In the genomic region with DNA sequence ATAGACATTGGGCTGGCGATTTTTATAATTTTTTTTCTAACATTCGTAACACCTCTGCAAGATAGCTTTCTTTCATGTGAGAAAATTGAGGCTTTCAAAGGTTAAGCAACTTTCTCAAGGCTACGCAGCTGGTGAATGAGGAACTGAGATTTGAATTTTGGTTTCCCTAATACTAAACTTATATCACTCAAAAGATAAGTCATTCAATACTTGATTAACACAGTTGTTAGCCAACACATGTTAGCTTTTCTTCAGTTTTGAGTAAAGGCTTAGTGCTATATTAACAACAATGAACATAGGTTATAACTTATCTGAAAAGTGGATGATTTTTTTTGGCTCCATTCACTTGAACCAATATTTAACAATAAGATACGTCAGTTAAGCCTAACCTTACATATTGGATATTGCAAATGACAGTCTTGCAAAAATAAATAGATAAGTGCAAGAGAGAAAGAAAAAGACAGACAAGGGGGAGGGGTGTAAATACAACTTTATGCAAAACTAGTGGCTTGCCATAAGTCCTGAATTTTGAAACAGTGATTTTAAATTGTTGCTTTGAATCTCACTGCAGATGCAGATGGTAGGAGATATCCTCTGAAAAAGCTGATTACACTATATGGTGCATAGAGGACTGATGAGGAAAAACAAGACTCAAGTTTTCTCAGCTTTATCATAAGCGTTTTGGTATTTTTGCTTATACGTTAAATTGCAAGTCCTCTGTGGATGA, we compare ENCODE assay signal across 1 cellular context.
TF ChIP-seq lines count a peak whose summit lies in the region.

No MANE protein-coding gene starts in this region.

TF ChIP-seq in GM12878, 131 proteins besides CTCF, POLR2A, EP300 and RAD21 (continued from another document and continues in another):
- TF ChIP-seq, protein P1, sequence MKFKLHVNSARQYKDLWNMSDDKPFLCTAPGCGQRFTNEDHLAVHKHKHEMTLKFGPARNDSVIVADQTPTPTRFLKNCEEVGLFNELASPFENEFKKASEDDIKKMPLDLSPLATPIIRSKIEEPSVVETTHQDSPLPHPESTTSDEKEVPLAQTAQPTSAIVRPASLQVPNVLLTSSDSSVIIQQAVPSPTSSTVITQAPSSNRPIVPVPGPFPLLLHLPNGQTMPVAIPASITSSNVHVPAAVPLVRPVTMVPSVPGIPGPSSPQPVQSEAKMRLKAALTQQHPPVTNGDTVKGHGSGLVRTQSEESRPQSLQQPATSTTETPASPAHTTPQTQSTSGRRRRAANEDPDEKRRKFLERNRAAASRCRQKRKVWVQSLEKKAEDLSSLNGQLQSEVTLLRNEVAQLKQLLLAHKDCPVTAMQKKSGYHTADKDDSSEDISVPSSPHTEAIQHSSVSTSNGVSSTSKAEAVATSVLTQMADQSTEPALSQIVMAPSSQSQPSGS (IDR thresholded peaks at IDR 0.05; ENCODE audit: low read length), result peak; percentile 68; the same call in 1 of the 2 replicates
- TF ChIP-seq ATF3 (IDR thresholded peaks at IDR 0.05; ENCODE audit: borderline replicate concordance, extremely low read depth, low read depth, low read length) (no peak), IRF5 (IDR thresholded peaks at IDR 0.05; ENCODE audit: borderline replicate concordance) (no peak), PAX5 (IDR thresholded peaks at IDR 0.05; ENCODE audit: borderline replicate concordance, low read depth, low read length) (no peak), REST (IDR thresholded peaks at IDR 0.05; ENCODE audit: low read depth, low read length) (no peak), SMC3 (IDR thresholded peaks at IDR 0.05; ENCODE audit: borderline replicate concordance, low read length) (no peak), NFIC (IDR thresholded peaks at IDR 0.05; ENCODE audit: low read depth, low read length) (peak; percentile 71), JUNB (IDR thresholded peaks at IDR 0.05) (peak; percentile 77), PAX8 (IDR thresholded peaks at IDR 0.05) (no peak), TCF12 (IDR thresholded peaks at IDR 0.05; ENCODE audit: low read depth, low read length) (peak; percentile 83), ZNF24 (IDR thresholded peaks at IDR 0.05) (peak; percentile 82; the same call in 1 of the 2 replicates), NR2C1 (IDR thresholded peaks at IDR 0.05) (no peak), BHLHE40 (IDR thresholded peaks at IDR 0.05; ENCODE audit: borderline replicate concordance in 1 of 2, low read depth in 2 of 2, low read length in 1 of 2) (no peak), CREM (IDR thresholded peaks at IDR 0.05; ENCODE audit: low read depth) (0 out of 2 replicates have a peak, but pooled peaks have one; percentile 27), ZZZ3 (IDR thresholded peaks at IDR 0.05; ENCODE audit: control insufficient read depth, insufficient read length, low read depth) (no peak), MTA2 (IDR thresholded peaks at IDR 0.05; ENCODE audit: low read depth) (peak; percentile 49; the same call in 1 of the 2 replicates), NR2F1 (conservative IDR thresholded peaks at IDR 0.05) (0 out of 2 replicates have a peak, but pooled peaks have one; percentile 26), RAD51 (IDR thresholded peaks at IDR 0.05) (no peak), NBN (IDR thresholded peaks at IDR 0.05) (no peak), BMI1 (IDR thresholded peaks at IDR 0.05; ENCODE audit: borderline replicate concordance) (no peak), SMAD5 (IDR thresholded peaks at IDR 0.05; ENCODE audit: low read depth) (no peak), STAT1 (conservative IDR thresholded peaks at IDR 0.05) (no peak), KDM1A (IDR thresholded peaks at IDR 0.05; ENCODE audit: borderline replicate concordance) (no peak), DPF2 (IDR thresholded peaks at IDR 0.05) (no peak), SUPT20H (IDR thresholded peaks at IDR 0.05; ENCODE audit: borderline replicate concordance, control insufficient read depth, low read depth, low read length) (no peak), WRNIP1 (IDR thresholded peaks at IDR 0.05; ENCODE audit: borderline replicate concordance, low read depth, low read length) (no peak), CBFB (IDR thresholded peaks at IDR 0.05; ENCODE audit: low read depth) (0 out of 2 replicates have a peak, but pooled peaks have one; percentile 38), ZNF384 (IDR thresholded peaks at IDR 0.05; ENCODE audit: borderline replicate concordance, low read depth, low read length) (0 out of 2 replicates have a peak, but pooled peaks have one; percentile 24), ZNF217 (IDR thresholded peaks at IDR 0.05) (0 out of 2 replicates have a peak, but pooled peaks have one; percentile 27), RELB (IDR thresholded peaks at IDR 0.05; ENCODE audit: low read depth) (no peak), IKZF2 (IDR thresholded peaks at IDR 0.05) (no peak)
- TF ChIP-seq, protein P2, sequence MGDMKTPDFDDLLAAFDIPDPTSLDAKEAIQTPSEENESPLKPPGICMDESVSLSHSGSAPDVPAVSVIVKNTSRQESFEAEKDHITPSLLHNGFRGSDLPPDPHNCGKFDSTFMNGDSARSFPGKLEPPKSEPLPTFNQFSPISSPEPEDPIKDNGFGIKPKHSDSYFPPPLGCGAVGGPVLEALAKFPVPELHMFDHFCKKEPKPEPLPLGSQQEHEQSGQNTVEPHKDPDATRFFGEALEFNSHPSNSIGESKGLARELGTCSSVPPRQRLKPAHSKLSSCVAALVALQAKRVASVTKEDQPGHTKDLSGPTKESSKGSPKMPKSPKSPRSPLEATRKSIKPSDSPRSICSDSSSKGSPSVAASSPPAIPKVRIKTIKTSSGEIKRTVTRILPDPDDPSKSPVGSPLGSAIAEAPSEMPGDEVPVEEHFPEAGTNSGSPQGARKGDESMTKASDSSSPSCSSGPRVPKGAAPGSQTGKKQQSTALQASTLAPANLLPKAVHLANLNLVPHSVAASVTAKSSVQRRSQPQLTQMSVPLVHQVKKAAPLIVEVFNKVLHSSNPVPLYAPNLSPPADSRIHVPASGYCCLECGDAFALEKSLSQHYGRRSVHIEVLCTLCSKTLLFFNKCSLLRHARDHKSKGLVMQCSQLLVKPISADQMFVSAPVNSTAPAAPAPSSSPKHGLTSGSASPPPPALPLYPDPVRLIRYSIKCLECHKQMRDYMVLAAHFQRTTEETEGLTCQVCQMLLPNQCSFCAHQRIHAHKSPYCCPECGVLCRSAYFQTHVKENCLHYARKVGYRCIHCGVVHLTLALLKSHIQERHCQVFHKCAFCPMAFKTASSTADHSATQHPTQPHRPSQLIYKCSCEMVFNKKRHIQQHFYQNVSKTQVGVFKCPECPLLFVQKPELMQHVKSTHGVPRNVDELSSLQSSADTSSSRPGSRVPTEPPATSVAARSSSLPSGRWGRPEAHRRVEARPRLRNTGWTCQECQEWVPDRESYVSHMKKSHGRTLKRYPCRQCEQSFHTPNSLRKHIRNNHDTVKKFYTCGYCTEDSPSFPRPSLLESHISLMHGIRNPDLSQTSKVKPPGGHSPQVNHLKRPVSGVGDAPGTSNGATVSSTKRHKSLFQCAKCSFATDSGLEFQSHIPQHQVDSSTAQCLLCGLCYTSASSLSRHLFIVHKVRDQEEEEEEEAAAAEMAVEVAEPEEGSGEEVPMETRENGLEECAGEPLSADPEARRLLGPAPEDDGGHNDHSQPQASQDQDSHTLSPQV (IDR thresholded peaks at IDR 0.05), result no peak
- TF ChIP-seq, protein P3, sequence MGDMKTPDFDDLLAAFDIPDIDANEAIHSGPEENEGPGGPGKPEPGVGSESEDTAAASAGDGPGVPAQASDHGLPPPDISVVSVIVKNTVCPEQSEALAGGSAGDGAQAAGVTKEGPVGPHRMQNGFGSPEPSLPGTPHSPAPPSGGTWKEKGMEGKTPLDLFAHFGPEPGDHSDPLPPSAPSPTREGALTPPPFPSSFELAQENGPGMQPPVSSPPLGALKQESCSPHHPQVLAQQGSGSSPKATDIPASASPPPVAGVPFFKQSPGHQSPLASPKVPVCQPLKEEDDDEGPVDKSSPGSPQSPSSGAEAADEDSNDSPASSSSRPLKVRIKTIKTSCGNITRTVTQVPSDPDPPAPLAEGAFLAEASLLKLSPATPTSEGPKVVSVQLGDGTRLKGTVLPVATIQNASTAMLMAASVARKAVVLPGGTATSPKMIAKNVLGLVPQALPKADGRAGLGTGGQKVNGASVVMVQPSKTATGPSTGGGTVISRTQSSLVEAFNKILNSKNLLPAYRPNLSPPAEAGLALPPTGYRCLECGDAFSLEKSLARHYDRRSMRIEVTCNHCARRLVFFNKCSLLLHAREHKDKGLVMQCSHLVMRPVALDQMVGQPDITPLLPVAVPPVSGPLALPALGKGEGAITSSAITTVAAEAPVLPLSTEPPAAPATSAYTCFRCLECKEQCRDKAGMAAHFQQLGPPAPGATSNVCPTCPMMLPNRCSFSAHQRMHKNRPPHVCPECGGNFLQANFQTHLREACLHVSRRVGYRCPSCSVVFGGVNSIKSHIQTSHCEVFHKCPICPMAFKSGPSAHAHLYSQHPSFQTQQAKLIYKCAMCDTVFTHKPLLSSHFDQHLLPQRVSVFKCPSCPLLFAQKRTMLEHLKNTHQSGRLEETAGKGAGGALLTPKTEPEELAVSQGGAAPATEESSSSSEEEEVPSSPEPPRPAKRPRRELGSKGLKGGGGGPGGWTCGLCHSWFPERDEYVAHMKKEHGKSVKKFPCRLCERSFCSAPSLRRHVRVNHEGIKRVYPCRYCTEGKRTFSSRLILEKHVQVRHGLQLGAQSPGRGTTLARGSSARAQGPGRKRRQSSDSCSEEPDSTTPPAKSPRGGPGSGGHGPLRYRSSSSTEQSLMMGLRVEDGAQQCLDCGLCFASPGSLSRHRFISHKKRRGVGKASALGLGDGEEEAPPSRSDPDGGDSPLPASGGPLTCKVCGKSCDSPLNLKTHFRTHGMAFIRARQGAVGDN (IDR thresholded peaks at IDR 0.05), result no peak
- TF ChIP-seq, protein P4, sequence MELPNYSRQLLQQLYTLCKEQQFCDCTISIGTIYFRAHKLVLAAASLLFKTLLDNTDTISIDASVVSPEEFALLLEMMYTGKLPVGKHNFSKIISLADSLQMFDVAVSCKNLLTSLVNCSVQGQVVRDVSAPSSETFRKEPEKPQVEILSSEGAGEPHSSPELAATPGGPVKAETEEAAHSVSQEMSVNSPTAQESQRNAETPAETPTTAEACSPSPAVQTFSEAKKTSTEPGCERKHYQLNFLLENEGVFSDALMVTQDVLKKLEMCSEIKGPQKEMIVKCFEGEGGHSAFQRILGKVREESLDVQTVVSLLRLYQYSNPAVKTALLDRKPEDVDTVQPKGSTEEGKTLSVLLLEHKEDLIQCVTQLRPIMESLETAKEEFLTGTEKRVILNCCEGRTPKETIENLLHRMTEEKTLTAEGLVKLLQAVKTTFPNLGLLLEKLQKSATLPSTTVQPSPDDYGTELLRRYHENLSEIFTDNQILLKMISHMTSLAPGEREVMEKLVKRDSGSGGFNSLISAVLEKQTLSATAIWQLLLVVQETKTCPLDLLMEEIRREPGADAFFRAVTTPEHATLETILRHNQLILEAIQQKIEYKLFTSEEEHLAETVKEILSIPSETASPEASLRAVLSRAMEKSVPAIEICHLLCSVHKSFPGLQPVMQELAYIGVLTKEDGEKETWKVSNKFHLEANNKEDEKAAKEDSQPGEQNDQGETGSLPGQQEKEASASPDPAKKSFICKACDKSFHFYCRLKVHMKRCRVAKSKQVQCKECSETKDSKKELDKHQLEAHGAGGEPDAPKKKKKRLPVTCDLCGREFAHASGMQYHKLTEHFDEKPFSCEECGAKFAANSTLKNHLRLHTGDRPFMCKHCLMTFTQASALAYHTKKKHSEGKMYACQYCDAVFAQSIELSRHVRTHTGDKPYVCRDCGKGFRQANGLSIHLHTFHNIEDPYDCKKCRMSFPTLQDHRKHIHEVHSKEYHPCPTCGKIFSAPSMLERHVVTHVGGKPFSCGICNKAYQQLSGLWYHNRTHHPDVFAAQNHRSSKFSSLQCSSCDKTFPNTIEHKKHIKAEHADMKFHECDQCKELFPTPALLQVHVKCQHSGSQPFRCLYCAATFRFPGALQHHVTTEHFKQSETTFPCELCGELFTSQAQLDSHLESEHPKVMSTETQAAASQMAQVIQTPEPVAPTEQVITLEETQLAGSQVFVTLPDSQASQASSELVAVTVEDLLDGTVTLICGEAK (IDR thresholded peaks at IDR 0.05; ENCODE audit: borderline replicate concordance), result no peak
